ENCODE assay signal across 8 cellular contexts in genomic region chr6:68343901-68344300, GRCh38.
DNase-seq lines count a peak whose midpoint lies in the region; ATAC-seq and TF ChIP-seq lines count a peak whose summit lies in the region.

No MANE protein-coding gene starts in this region.

- TF ChIP-seq POLR2A in right lobe of liver (IDR thresholded peaks at IDR 0.05) = no peak

- no peaks in the 10 kb centered on the region for H3K36me3 Mint-ChIP-seq in activated CD8-positive, alpha-beta T cell treated with anti-CD3 and anti-CD28 coated beads, Interleukin-2, amount 10 ng/mL, durations not matched to agents 7 days and 5 days (ENCODE audit: low read depth)
- H3K36me3 Mint-ChIP-seq in activated naive CD8-positive, alpha-beta T cell treated with anti-CD3 and anti-CD28 coated beads, Interleukin-2, amount 50 U/mL, for 24 hours (ENCODE audit: low read depth) = no peaks in the 10 kb centered on the region

- peak; percentile 79 for TF ChIP-seq CTCF in A673 (conservative IDR thresholded peaks at IDR 0.05; ENCODE audit: low read depth, low read length)
- TF ChIP-seq CTCF in right lobe of liver (IDR thresholded peaks at IDR 0.05) = peak; percentile 28 to 60 (median 48)

- H3K4me1 Mint-ChIP-seq in activated CD8-positive, alpha-beta T cell treated with anti-CD3 and anti-CD28 coated beads, Interleukin-2, amount 10 ng/mL, durations not matched to agents 7 days and 5 days (ENCODE audit: low read depth) = no peaks in the 10 kb centered on the region
- H3K4me1 Mint-ChIP-seq in activated naive CD8-positive, alpha-beta T cell treated with anti-CD3 and anti-CD28 coated beads, Interleukin-2, amount 50 U/mL, for 24 hours = no peaks in the 10 kb centered on the region

- intact Hi-C loops in A673 (cut with micrococcal nuclease; ENCODE audit: unreplicated experiment) (loop anchor here (1.0 to 10.0 kb wide), 4 partner anchors 123 to 434 kb away; no protein-coding TSS in a partner anchor), right lobe of liver (cut with DNase I) (no loop called here)

- no peaks in the 10 kb centered on the region for H3K36me3 ChIP-seq in A673 (ENCODE audit: insufficient read depth, low read length, poor library complexity, severe bottlenecking)
- H3K36me3 ChIP-seq in right lobe of liver = no peaks in the 10 kb centered on the region

- H3K4me3 Mint-ChIP-seq in activated CD8-positive, alpha-beta T cell treated with anti-CD3 and anti-CD28 coated beads, Interleukin-2, amount 10 ng/mL, durations not matched to agents 7 days and 5 days = no peak overlapping the region
- H3K4me3 Mint-ChIP-seq in activated naive CD8-positive, alpha-beta T cell treated with anti-CD3 and anti-CD28 coated beads, Interleukin-2, amount 50 U/mL, for 24 hours = no peak overlapping the region

- DNase-seq in A673 (ENCODE audit: low spot score) = peak; percentile 80
- peak; percentile 44 for DNase-seq in NCI-H2107 (lab: John Stamatoyannopoulos, UW)
- peak; percentile 19 for DNase-seq in activated CD8-positive, alpha-beta T cell treated with anti-CD3 and anti-CD28 coated beads, Interleukin-2, amount 10 ng/mL, durations not matched to agents 7 days and 5 days
- DNase-seq in right lobe of liver = peak in 1 of 3 donors; percentile 40
- DNase-seq in activated naive CD8-positive, alpha-beta T cell treated with anti-CD3 and anti-CD28 coated beads, Interleukin-2, amount 50 U/mL, for 24 hours = no peak
- no peak for DNase-seq in cerebellar nuclear complex (lab: John Stamatoyannopoulos, UW)

- H3K27me3 ChIP-seq in A673 (replicated peaks; ENCODE audit: insufficient read depth, low read depth, low read length, poor library complexity) = no peaks in the 10 kb centered on the region
- H3K27me3 ChIP-seq in right lobe of liver = no peaks in the 10 kb centered on the region

- WGBS in right lobe of liver (ENCODE audit: insufficient coverage, low coverage, low lambda C conversion rate, missing lambda C conversion rate) = 17% methylated on average over 1 of the region's 1 CpG

- CTCF ChIA-PET in A673 (lab: Charles Lee) = interaction anchor here (0.6 to 1.2 kb wide), 4 partner anchors 57 to 434 kb away, joined by 3 to 9 read pairs (median 6); partner anchors contain the start of gene ADGRB3
- CTCF ChIA-PET in activated CD8-positive, alpha-beta T cell treated with anti-CD3 and anti-CD28 coated beads, Interleukin-2, amount 10 ng/mL, durations not matched to agents 7 days and 5 days (lab: Charles Lee) = interaction anchor here (0.6 to 1.2 kb wide), 5 partner anchors 8 to 1764 kb away, joined by 3 read pairs; no protein-coding TSS in a partner anchor

- H3K4me3 ChIP-seq in A673 (ENCODE audit: low read depth, low read length, poor library complexity, severe bottlenecking) (no peak overlapping the region), right lobe of liver (no peak overlapping the region)

- H3K9me3 ChIP-seq in A673 (ENCODE audit: low read depth, low read length, poor library complexity, severe bottlenecking) (no peaks in the 10 kb centered on the region), right lobe of liver (no peaks in the 10 kb centered on the region)

- H3K27ac Mint-ChIP-seq in activated CD8-positive, alpha-beta T cell treated with anti-CD3 and anti-CD28 coated beads, Interleukin-2, amount 10 ng/mL, durations not matched to agents 7 days and 5 days = no peak overlapping the region
- no peak overlapping the region for H3K27ac Mint-ChIP-seq in activated naive CD8-positive, alpha-beta T cell treated with anti-CD3 and anti-CD28 coated beads, Interleukin-2, amount 50 U/mL, for 24 hours

- ATAC-seq in GM18517 (IDR thresholded peaks at IDR 0.05; ENCODE audit: unreplicated experiment) (peak; percentile 75), HG03342 (IDR thresholded peaks at IDR 0.05; ENCODE audit: unreplicated experiment) (peak; percentile 96), right lobe of liver (peak; percentile 72 to 81 (median 78))
- ATAC-seq in activated CD8-positive, alpha-beta T cell treated with anti-CD3 and anti-CD28 coated beads, Interleukin-2, amount 10 ng/mL, durations not matched to agents 7 days and 5 days = no peak
- no peak for ATAC-seq in activated naive CD8-positive, alpha-beta T cell treated with anti-CD3 and anti-CD28 coated beads, Interleukin-2, amount 50 U/mL, for 24 hours

- H3K27ac ChIP-seq in A673 (ENCODE audit: low read depth, low read length, poor library complexity, severe bottlenecking) = no peak overlapping the region
- H3K27ac ChIP-seq in right lobe of liver = no peak overlapping the region

- H3K27me3 Mint-ChIP-seq in activated CD8-positive, alpha-beta T cell treated with anti-CD3 and anti-CD28 coated beads, Interleukin-2, amount 10 ng/mL, durations not matched to agents 7 days and 5 days (ENCODE audit: low read depth) = no peaks in the 10 kb centered on the region
- no peaks in the 10 kb centered on the region for H3K27me3 Mint-ChIP-seq in activated naive CD8-positive, alpha-beta T cell treated with anti-CD3 and anti-CD28 coated beads, Interleukin-2, amount 50 U/mL, for 24 hours

- BruUV-seq in A673 (replicated peaks; lab: Mats Ljungman, UMichigan) = no TSS peak

- no peaks in the 10 kb centered on the region for H3K9me3 Mint-ChIP-seq in activated CD8-positive, alpha-beta T cell treated with anti-CD3 and anti-CD28 coated beads, Interleukin-2, amount 10 ng/mL, durations not matched to agents 7 days and 5 days (ENCODE audit: insufficient read depth)
- H3K9me3 Mint-ChIP-seq in activated naive CD8-positive, alpha-beta T cell treated with anti-CD3 and anti-CD28 coated beads, Interleukin-2, amount 50 U/mL, for 24 hours = no peaks in the 10 kb centered on the region

- POLR2A ChIA-PET in A673 (lab: Charles Lee; ENCODE audit: low non-redundant PET) = no interaction called here
- POLR2A ChIA-PET in activated CD8-positive, alpha-beta T cell treated with anti-CD3 and anti-CD28 coated beads, Interleukin-2, amount 10 ng/mL, durations not matched to agents 7 days and 5 days (lab: Charles Lee) = no interaction called here

- H3K4me1 ChIP-seq in A673 (ENCODE audit: insufficient read depth, low read length, poor library complexity, severe bottlenecking) (no peaks in the 10 kb centered on the region), right lobe of liver (no peaks in the 10 kb centered on the region)

Comparison
In these comparisons a context has a peak if more than half of its experiments do, and no peak if none do; other contexts are left out.
1. DNase-seq: peak in A673 (single experiment), NCI-H2107 (single experiment) and activated CD8-positive, alpha-beta T cell treated with anti-CD3 and anti-CD28 coated beads, Interleukin-2, amount 10 ng/mL, durations not matched to agents 7 days and 5 days (single experiment); none in activated naive CD8-positive, alpha-beta T cell treated with anti-CD3 and anti-CD28 coated beads, Interleukin-2, amount 50 U/mL, for 24 hours (single experiment) and cerebellar nuclear complex (0 of 2).
2. ATAC-seq: peak in GM18517 (single experiment), HG03342 (single experiment) and right lobe of liver (4 of 4); none in activated CD8-positive, alpha-beta T cell treated with anti-CD3 and anti-CD28 coated beads, Interleukin-2, amount 10 ng/mL, durations not matched to agents 7 days and 5 days (single experiment) and activated naive CD8-positive, alpha-beta T cell treated with anti-CD3 and anti-CD28 coated beads, Interleukin-2, amount 50 U/mL, for 24 hours (single experiment).